1 cellular context compared by ENCODE assay signal in the genomic region with DNA sequence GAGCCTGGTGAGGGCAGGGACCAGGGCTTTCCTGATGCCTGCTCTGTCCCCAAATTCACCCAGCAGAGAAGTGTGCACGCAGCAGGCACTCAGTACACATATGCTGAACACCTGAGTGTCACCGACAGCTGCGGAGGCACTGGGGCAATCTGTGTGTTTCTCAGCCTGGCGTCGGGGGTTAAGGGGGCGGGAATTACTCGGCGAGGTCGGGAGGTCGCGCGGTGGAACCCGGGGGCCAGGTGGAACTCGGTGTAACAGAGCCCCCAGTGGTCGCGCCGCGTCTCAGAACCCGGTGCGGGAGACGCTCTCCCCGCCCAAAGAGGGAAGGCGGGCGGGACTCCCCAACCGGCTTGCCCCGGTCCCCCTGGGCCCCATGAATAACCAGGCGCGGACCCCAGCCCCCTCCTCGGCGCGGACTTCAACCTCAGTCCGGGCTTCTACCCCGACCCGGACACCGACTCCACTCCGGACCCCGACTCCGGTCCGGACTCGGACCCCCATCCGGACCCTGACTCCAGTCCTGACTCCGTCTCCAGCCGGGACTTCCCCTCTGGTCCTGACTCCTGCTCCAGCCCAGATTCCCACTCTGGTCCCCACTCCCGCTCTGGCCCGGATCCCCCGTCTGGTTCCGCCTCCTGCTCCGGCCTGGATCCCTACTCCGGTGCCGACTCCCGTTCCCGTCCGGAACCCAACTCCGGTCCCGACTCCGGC.
A peak's percentile ranks its signal among the peaks of the same experiment; 100 is the strongest.
TF ChIP-seq lines count a peak whose summit lies in the region.

A gene with protein sequence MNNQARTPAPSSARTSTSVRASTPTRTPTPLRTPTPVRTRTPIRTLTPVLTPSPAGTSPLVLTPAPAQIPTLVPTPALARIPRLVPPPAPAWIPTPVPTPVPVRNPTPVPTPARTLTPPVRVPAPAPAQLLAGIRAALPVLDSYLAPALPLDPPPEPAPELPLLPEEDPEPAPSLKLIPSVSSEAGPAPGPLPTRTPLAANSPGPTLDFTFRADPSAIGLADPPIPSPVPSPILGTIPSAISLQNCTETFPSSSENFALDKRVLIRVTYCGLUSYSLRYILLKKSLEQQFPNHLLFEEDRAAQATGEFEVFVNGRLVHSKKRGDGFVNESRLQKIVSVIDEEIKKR (plus strand): TSS at position 300 of the 711 bp plus-strand sequence. CDS start 74 bp downstream, at position 374.

TF ChIP-seq in HEK293, 187 proteins besides CTCF, POLR2A, EP300 and RAD21 (continued from another document and continues in another):
- TF ChIP-seq, protein P1, sequence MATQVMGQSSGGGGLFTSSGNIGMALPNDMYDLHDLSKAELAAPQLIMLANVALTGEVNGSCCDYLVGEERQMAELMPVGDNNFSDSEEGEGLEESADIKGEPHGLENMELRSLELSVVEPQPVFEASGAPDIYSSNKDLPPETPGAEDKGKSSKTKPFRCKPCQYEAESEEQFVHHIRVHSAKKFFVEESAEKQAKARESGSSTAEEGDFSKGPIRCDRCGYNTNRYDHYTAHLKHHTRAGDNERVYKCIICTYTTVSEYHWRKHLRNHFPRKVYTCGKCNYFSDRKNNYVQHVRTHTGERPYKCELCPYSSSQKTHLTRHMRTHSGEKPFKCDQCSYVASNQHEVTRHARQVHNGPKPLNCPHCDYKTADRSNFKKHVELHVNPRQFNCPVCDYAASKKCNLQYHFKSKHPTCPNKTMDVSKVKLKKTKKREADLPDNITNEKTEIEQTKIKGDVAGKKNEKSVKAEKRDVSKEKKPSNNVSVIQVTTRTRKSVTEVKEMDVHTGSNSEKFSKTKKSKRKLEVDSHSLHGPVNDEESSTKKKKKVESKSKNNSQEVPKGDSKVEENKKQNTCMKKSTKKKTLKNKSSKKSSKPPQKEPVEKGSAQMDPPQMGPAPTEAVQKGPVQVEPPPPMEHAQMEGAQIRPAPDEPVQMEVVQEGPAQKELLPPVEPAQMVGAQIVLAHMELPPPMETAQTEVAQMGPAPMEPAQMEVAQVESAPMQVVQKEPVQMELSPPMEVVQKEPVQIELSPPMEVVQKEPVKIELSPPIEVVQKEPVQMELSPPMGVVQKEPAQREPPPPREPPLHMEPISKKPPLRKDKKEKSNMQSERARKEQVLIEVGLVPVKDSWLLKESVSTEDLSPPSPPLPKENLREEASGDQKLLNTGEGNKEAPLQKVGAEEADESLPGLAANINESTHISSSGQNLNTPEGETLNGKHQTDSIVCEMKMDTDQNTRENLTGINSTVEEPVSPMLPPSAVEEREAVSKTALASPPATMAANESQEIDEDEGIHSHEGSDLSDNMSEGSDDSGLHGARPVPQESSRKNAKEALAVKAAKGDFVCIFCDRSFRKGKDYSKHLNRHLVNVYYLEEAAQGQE (tag by site-specific recombination; IDR thresholded peaks at IDR 0.05), result no peak
- TF ChIP-seq, protein P2, sequence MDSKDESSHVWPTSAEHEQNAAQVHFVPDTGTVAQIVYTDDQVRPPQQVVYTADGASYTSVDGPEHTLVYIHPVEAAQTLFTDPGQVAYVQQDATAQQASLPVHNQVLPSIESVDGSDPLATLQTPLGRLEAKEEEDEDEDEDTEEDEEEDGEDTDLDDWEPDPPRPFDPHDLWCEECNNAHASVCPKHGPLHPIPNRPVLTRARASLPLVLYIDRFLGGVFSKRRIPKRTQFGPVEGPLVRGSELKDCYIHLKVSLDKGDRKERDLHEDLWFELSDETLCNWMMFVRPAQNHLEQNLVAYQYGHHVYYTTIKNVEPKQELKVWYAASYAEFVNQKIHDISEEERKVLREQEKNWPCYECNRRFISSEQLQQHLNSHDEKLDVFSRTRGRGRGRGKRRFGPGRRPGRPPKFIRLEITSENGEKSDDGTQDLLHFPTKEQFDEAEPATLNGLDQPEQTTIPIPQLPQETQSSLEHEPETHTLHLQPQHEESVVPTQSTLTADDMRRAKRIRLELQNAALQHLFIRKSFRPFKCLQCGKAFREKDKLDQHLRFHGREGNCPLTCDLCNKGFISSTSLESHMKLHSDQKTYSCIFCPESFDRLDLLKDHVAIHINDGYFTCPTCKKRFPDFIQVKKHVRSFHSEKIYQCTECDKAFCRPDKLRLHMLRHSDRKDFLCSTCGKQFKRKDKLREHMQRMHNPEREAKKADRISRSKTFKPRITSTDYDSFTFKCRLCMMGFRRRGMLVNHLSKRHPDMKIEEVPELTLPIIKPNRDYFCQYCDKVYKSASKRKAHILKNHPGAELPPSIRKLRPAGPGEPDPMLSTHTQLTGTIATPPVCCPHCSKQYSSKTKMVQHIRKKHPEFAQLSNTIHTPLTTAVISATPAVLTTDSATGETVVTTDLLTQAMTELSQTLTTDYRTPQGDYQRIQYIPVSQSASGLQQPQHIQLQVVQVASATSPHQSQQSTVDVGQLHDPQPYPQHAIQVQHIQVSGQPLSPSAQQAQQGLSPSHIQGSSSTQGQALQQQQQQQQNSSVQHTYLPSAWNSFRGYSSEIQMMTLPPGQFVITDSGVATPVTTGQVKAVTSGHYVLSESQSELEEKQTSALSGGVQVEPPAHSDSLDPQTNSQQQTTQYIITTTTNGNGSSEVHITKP (tag by site-specific recombination; IDR thresholded peaks at IDR 0.05), result no peak
- TF ChIP-seq ZEB2 (tag by site-specific recombination; IDR thresholded peaks at IDR 0.05) (peak; percentile 68; the same call in 1 of the 2 replicates), WT1 (tag by site-specific recombination; IDR thresholded peaks at IDR 0.05) (0 out of 2 replicates have a peak, but pooled peaks have one; percentile 16), ZNF138 (tag by site-specific recombination; IDR thresholded peaks at IDR 0.05; ENCODE audit: borderline replicate concordance) (no peak), YY2 (tag by site-specific recombination; IDR thresholded peaks at IDR 0.05) (no peak), ZNF777 (tag by site-specific recombination; IDR thresholded peaks at IDR 0.05; ENCODE audit: borderline replicate concordance) (no peak), ZNF2 (tag by site-specific recombination; IDR thresholded peaks at IDR 0.05) (0 out of 2 replicates have a peak, but pooled peaks have one; percentile 20), ZNF214 (tag by site-specific recombination; IDR thresholded peaks at IDR 0.05; ENCODE audit: borderline replicate concordance) (no peak), ZNF132 (tag by site-specific recombination; IDR thresholded peaks at IDR 0.05; ENCODE audit: borderline replicate concordance) (no peak), ZNF292 (tag by site-specific recombination; IDR thresholded peaks at IDR 0.05; ENCODE audit: borderline replicate concordance, low read depth) (no peak), IKZF3 (tag by site-specific recombination; IDR thresholded peaks at IDR 0.05) (peak; percentile 84), ZNF670 (tag by site-specific recombination; IDR thresholded peaks at IDR 0.05; ENCODE audit: low read depth) (no peak), ZNF623 (tag by site-specific recombination; IDR thresholded peaks at IDR 0.05) (no peak), REPIN1 (tag by site-specific recombination; IDR thresholded peaks at IDR 0.05; ENCODE audit: low read depth) (0 out of 2 replicates have a peak, but pooled peaks have one; percentile 13), KLF9 (tag by site-specific recombination; IDR thresholded peaks at IDR 0.05; ENCODE audit: low read depth) (no peak), ZNF843 (tag by site-specific recombination; IDR thresholded peaks at IDR 0.05) (no peak), ZNF37A (tag by site-specific recombination; IDR thresholded peaks at IDR 0.05) (no peak), ZXDB (tag by site-specific recombination; IDR thresholded peaks at IDR 0.05) (peak; percentile 28; the same call in 1 of the 2 replicates), ZNF16 (tag by site-specific recombination; IDR thresholded peaks at IDR 0.05; ENCODE audit: low read depth) (no peak), ZNF510 (tag by site-specific recombination; IDR thresholded peaks at IDR 0.05; ENCODE audit: insufficient replicate concordance) (no peak), ZNF335 (tag by site-specific recombination; conservative IDR thresholded peaks at IDR 0.05) (peak; percentile 85), ZBTB17 (tag by site-specific recombination; IDR thresholded peaks at IDR 0.05) (peak; percentile 47; the same call in 1 of the 2 replicates), ZNF169 (tag by site-specific recombination; IDR thresholded peaks at IDR 0.05) (no peak)
- TF ChIP-seq, protein P3, sequence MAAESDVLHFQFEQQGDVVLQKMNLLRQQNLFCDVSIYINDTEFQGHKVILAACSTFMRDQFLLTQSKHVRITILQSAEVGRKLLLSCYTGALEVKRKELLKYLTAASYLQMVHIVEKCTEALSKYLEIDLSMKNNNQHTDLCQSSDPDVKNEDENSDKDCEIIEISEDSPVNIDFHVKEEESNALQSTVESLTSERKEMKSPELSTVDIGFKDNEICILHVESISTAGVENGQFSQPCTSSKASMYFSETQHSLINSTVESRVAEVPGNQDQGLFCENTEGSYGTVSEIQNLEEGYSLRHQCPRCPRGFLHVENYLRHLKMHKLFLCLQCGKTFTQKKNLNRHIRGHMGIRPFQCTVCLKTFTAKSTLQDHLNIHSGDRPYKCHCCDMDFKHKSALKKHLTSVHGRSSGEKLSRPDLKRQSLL (tag by site-specific recombination; IDR thresholded peaks at IDR 0.05), result peak; percentile 55; the same call in 1 of the 2 replicates
- TF ChIP-seq, protein P4, sequence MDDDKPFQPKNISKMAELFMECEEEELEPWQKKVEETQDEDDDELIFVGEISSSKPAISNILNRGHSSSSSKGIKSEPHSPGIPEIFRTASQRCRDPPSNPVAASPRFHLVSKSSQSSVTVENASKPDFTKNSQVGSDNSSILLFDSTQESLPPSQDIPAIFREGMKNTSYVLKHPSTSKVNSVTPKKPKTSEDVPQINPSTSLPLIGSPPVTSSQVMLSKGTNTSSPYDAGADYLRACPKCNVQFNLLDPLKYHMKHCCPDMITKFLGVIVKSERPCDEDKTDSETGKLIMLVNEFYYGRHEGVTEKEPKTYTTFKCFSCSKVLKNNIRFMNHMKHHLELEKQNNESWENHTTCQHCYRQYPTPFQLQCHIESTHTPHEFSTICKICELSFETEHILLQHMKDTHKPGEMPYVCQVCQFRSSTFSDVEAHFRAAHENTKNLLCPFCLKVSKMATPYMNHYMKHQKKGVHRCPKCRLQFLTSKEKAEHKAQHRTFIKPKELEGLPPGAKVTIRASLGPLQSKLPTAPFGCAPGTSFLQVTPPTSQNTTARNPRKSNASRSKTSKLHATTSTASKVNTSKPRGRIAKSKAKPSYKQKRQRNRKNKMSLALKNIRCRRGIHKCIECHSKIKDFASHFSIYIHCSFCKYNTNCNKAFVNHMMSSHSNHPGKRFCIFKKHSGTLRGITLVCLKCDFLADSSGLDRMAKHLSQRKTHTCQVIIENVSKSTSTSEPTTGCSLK (tag by site-specific recombination; IDR thresholded peaks at IDR 0.05), result no peak
- TF ChIP-seq, protein P5, sequence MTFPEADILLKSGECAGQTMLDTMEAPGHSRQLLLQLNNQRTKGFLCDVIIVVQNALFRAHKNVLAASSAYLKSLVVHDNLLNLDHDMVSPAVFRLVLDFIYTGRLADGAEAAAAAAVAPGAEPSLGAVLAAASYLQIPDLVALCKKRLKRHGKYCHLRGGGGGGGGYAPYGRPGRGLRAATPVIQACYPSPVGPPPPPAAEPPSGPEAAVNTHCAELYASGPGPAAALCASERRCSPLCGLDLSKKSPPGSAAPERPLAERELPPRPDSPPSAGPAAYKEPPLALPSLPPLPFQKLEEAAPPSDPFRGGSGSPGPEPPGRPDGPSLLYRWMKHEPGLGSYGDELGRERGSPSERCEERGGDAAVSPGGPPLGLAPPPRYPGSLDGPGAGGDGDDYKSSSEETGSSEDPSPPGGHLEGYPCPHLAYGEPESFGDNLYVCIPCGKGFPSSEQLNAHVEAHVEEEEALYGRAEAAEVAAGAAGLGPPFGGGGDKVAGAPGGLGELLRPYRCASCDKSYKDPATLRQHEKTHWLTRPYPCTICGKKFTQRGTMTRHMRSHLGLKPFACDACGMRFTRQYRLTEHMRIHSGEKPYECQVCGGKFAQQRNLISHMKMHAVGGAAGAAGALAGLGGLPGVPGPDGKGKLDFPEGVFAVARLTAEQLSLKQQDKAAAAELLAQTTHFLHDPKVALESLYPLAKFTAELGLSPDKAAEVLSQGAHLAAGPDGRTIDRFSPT (tag by site-specific recombination; IDR thresholded peaks at IDR 0.05), result 0 out of 2 replicates have a peak, but pooled peaks have one; percentile 8
- TF ChIP-seq, protein P6, sequence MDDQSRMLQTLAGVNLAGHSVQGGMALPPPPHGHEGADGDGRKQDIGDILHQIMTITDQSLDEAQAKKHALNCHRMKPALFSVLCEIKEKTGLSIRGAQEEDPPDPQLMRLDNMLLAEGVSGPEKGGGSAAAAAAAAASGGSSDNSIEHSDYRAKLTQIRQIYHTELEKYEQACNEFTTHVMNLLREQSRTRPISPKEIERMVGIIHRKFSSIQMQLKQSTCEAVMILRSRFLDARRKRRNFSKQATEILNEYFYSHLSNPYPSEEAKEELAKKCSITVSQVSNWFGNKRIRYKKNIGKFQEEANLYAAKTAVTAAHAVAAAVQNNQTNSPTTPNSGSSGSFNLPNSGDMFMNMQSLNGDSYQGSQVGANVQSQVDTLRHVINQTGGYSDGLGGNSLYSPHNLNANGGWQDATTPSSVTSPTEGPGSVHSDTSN (CRISPR knock-in tag; IDR thresholded peaks at IDR 0.05), result no peak
- TF ChIP-seq, protein P7, sequence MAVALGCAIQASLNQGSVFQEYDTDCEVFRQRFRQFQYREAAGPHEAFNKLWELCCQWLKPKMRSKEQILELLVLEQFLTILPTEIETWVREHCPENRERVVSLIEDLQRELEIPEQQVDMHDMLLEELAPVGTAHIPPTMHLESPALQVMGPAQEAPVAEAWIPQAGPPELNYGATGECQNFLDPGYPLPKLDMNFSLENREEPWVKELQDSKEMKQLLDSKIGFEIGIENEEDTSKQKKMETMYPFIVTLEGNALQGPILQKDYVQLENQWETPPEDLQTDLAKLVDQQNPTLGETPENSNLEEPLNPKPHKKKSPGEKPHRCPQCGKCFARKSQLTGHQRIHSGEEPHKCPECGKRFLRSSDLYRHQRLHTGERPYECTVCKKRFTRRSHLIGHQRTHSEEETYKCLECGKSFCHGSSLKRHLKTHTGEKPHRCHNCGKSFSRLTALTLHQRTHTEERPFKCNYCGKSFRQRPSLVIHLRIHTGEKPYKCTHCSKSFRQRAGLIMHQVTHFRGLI (tag by site-specific recombination; IDR thresholded peaks at IDR 0.05), result no peak
- TF ChIP-seq, protein P8, sequence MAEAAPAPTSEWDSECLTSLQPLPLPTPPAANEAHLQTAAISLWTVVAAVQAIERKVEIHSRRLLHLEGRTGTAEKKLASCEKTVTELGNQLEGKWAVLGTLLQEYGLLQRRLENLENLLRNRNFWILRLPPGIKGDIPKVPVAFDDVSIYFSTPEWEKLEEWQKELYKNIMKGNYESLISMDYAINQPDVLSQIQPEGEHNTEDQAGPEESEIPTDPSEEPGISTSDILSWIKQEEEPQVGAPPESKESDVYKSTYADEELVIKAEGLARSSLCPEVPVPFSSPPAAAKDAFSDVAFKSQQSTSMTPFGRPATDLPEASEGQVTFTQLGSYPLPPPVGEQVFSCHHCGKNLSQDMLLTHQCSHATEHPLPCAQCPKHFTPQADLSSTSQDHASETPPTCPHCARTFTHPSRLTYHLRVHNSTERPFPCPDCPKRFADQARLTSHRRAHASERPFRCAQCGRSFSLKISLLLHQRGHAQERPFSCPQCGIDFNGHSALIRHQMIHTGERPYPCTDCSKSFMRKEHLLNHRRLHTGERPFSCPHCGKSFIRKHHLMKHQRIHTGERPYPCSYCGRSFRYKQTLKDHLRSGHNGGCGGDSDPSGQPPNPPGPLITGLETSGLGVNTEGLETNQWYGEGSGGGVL (tag by site-specific recombination; IDR thresholded peaks at IDR 0.05), result peak; percentile 63
- TF ChIP-seq, protein P9, sequence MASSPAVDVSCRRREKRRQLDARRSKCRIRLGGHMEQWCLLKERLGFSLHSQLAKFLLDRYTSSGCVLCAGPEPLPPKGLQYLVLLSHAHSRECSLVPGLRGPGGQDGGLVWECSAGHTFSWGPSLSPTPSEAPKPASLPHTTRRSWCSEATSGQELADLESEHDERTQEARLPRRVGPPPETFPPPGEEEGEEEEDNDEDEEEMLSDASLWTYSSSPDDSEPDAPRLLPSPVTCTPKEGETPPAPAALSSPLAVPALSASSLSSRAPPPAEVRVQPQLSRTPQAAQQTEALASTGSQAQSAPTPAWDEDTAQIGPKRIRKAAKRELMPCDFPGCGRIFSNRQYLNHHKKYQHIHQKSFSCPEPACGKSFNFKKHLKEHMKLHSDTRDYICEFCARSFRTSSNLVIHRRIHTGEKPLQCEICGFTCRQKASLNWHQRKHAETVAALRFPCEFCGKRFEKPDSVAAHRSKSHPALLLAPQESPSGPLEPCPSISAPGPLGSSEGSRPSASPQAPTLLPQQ (tag by site-specific recombination; IDR thresholded peaks at IDR 0.05), result peak; percentile 43; the same call in 1 of the 2 replicates
